ENCODE assay signal across 8 cellular contexts in genomic region chr11:61309141-61309540, GRCh38.
"Had no signal": no experiment of that assay in that cellular context is flagged by ENCODE, and none has a peak within 500 bp of the region (broad histone marks: within the 10 kb centered on the region; RNA-seq: fewer than 3 reads in every experiment).

No MANE protein-coding gene starts in this region.

- DNase-seq: GM23248, GOT3, H7, H9, HCEC 1CT, HFFc6 had no signal

- ATAC-seq: GM23338, HCT116 had no signal

- H3K27ac Mint-ChIP-seq: GM23338, H9, HFFc6 had no signal

- H3K4me3 Mint-ChIP-seq: GM23338, H9, HFFc6 had no signal

- H3K9me3 Mint-ChIP-seq: GM23338, H9, HFFc6 had no signal

- H3K4me1 Mint-ChIP-seq: GM23338, H9 had no signal
